Comparison of ENCODE assay signal across 12 cellular contexts in the genomic region with DNA sequence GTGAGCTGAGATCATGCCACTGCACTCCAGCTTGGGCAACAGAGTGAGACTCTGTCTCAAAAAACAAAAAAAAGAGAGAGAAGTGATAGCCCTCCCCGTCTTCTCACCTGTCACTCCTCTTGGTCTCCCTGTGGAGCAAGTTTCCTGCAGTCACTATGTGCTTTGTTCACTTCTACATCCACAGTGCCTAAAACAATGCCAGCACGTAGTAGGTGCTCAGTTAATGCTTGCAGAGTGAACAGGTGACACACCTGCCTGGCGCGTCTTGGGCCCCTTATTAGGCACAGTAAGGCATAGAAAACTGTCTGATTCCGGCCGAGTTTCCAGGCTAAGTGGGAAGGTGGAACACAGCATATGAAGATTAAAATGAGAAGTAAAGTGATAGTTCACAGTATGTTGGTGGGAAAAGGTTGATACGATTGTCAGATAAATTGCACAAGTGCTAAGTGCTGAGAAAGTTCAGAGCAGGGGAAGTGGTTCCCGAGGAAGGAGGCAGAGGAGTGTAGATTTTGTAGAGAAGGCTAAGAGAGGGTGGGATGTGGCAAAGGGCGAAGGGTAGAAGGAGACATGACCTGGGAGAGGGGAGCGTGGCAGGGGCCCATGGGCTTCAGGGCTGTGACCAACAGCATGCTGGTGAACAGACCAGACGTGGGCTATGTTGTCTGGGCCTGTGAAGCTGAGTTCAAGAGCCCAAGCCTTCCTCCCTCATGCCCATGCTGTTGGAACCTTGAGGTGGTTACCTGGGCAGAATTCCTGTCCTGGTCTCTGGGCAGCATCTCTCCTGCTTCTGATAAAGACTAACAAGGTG. TPM values are rescaled to one million over a fixed set of nuclear protein-coding genes. Genes with fewer than 3 reads are reported as not detected.
DNase-seq lines count a peak whose midpoint lies in the region; ATAC-seq and TF ChIP-seq lines count a peak whose summit lies in the region.
"Had no signal": no experiment of that assay in that cellular context is flagged by ENCODE, and none has a peak within 500 bp of the region (broad histone marks: within the 10 kb centered on the region; RNA-seq: fewer than 3 reads in every experiment).

No MANE protein-coding gene starts in this region.

- TF ChIP-seq POLR2A in gastroesophageal sphincter (IDR thresholded peaks at IDR 0.05) = no peak
- TF ChIP-seq POLR2A in lower leg skin (IDR thresholded peaks at IDR 0.05) = no peak

- H3K27ac Mint-ChIP-seq in stimulated activated naive CD8-positive, alpha-beta T cell treated with anti-CD3 and anti-CD28 coated beads, Interleukin-15, Interleukin-2, amounts not matched to agents 100 ng/mL and 50 ng/mL, for 24 hours = peak overlapping the region; percentile 4
- no peak overlapping the region for H3K27ac Mint-ChIP-seq in stimulated activated naive CD8-positive, alpha-beta T cell treated with anti-CD3 and anti-CD28 coated beads, Interleukin-15, amount 100 ng/mL, for 72 hours

- intact Hi-C loops in lower leg skin (cut with DNase I; ENCODE audit: low total_unique reads) = no loop called here

- H3K27ac ChIP-seq in RWPE2 (ENCODE audit: poor library complexity, severe bottlenecking) = peak overlapping the region; percentile 99
- H3K27ac ChIP-seq in gastroesophageal sphincter = peak overlapping the region in 3 of 4 donors; percentile 8 to 72 (median 71)
- H3K27ac ChIP-seq: epithelial cell of prostate had no signal

- peaks cover 99% of the 10 kb centered on the region for H3K4me1 Mint-ChIP-seq in stimulated activated naive CD8-positive, alpha-beta T cell treated with anti-CD3 and anti-CD28 coated beads, Interleukin-15, Interleukin-2, amounts not matched to agents 100 ng/mL and 50 ng/mL, for 24 hours (ENCODE audit: low read depth)
- peaks cover 93% of the 10 kb centered on the region for H3K4me1 Mint-ChIP-seq in stimulated activated naive CD8-positive, alpha-beta T cell treated with anti-CD3 and anti-CD28 coated beads, Interleukin-15, amount 100 ng/mL, for 72 hours

- TF ChIP-seq CTCF in RWPE2 (IDR thresholded peaks at IDR 0.05; ENCODE audit: poor library complexity, severe bottlenecking) (no peak), gastroesophageal sphincter (IDR thresholded peaks at IDR 0.05) (no peak), lower leg skin (IDR thresholded peaks at IDR 0.05) (no peak)

- no peaks in the 10 kb centered on the region for H3K9me3 Mint-ChIP-seq in stimulated activated naive CD8-positive, alpha-beta T cell treated with anti-CD3 and anti-CD28 coated beads, Interleukin-15, Interleukin-2, amounts not matched to agents 100 ng/mL and 50 ng/mL, for 24 hours
- H3K9me3 Mint-ChIP-seq in stimulated activated naive CD8-positive, alpha-beta T cell treated with anti-CD3 and anti-CD28 coated beads, Interleukin-15, amount 100 ng/mL, for 72 hours = peaks cover under 1 to 2% of the 10 kb centered on the region in 2 donors

- 80 to 97% methylated on average over 6 to 11 of the region's 11 CpGs for WGBS in gastroesophageal sphincter (ENCODE audit: low coverage in 1 of 2), 2 donors
- 91 to 92% methylated on average over 11 of the region's 11 CpGs for WGBS in lower leg skin, 2 donors

- no peak for ATAC-seq in stimulated activated naive CD8-positive, alpha-beta T cell treated with anti-CD3 and anti-CD28 coated beads, Interleukin-15, amount 100 ng/mL, for 72 hours
- ATAC-seq in RWPE2 (ENCODE audit: low read depth) (no peak), gastroesophageal sphincter (no peak), GM19463 (IDR thresholded peaks at IDR 0.05; ENCODE audit: unreplicated experiment) (no peak), HG02852 (IDR thresholded peaks at IDR 0.05; ENCODE audit: unreplicated experiment) (no peak)

- DNase-seq in stimulated activated naive CD8-positive, alpha-beta T cell treated with anti-CD3 and anti-CD28 coated beads, Interleukin-15, amount 100 ng/mL, for 72 hours = no peak
- DNase-seq in RWPE2 (ENCODE audit: low spot score) (no peak), NCI-H1105 treated with DMSO at 0.1 percent for 48 hours (lab: John Stamatoyannopoulos, UW) (no peak), lower leg skin (ENCODE audit: low spot score in 2 of 2) (no peak)
- DNase-seq: activated CD8-positive, alpha-beta memory T cell treated with anti-CD3 and anti-CD28 coated beads, Interleukin-2, amount 50 U/mL, for 4 hours; GDM1; stimulated activated naive CD4-positive, alpha-beta T cell had no signal

- H3K4me3 ChIP-seq in RWPE2 (ENCODE audit: severe bottlenecking) (no peak overlapping the region), gastroesophageal sphincter (no peak overlapping the region), lower leg skin (ENCODE audit: low read depth, poor library complexity, severe bottlenecking) (no peak overlapping the region)

- no peaks in the 10 kb centered on the region for H3K27me3 Mint-ChIP-seq in stimulated activated naive CD8-positive, alpha-beta T cell treated with anti-CD3 and anti-CD28 coated beads, Interleukin-15, Interleukin-2, amounts not matched to agents 100 ng/mL and 50 ng/mL, for 24 hours
- H3K27me3 Mint-ChIP-seq in stimulated activated naive CD8-positive, alpha-beta T cell treated with anti-CD3 and anti-CD28 coated beads, Interleukin-15, amount 100 ng/mL, for 72 hours = no peaks in the 10 kb centered on the region

- H3K4me1 ChIP-seq in RWPE2 (ENCODE audit: insufficient read depth, poor library complexity, severe bottlenecking) (peaks cover 80% of the 10 kb centered on the region), gastroesophageal sphincter (peaks cover 7 to 100% (median 71%) of the 10 kb centered on the region in 3 donors)

- H3K27me3 ChIP-seq in RWPE2 (ENCODE audit: insufficient read depth, poor library complexity, severe bottlenecking) (no peaks in the 10 kb centered on the region), gastroesophageal sphincter (no peaks in the 10 kb centered on the region)

- peaks cover 2% of the 10 kb centered on the region for H3K36me3 Mint-ChIP-seq in stimulated activated naive CD8-positive, alpha-beta T cell treated with anti-CD3 and anti-CD28 coated beads, Interleukin-15, Interleukin-2, amounts not matched to agents 100 ng/mL and 50 ng/mL, for 24 hours (ENCODE audit: low read depth)

- H3K36me3 ChIP-seq in RWPE2 (ENCODE audit: low read depth) = no peaks in the 10 kb centered on the region
- no peaks in the 10 kb centered on the region for H3K36me3 ChIP-seq in gastroesophageal sphincter

- H3K4me3 Mint-ChIP-seq in stimulated activated naive CD8-positive, alpha-beta T cell treated with anti-CD3 and anti-CD28 coated beads, Interleukin-15, Interleukin-2, amounts not matched to agents 100 ng/mL and 50 ng/mL, for 24 hours = no peak overlapping the region
- H3K4me3 Mint-ChIP-seq in stimulated activated naive CD8-positive, alpha-beta T cell treated with anti-CD3 and anti-CD28 coated beads, Interleukin-15, amount 100 ng/mL, for 72 hours = no peak overlapping the region

- peaks cover 12% of the 10 kb centered on the region for H3K9me3 ChIP-seq in RWPE2 (ENCODE audit: severe bottlenecking)
- H3K9me3 ChIP-seq in gastroesophageal sphincter = no peaks in the 10 kb centered on the region

- no peak for TF ChIP-seq EP300 in gastroesophageal sphincter (IDR thresholded peaks at IDR 0.05)

RNA-seq across cellular contexts. Expression of a gene that starts 41.9 kb away (rescaled TPM):
- 10 to 100 TPM; 39.2 to 81.1 (median 46.2) TPM for total RNA-seq in gastroesophageal sphincter
- 100 to 1,000 TPM in 1 of 4 donors, 10 to 100 TPM in 3; 70.5 to 102 (median 84.1) TPM for total RNA-seq in lower leg skin
